In genomic region chr20:37343212-37343993, GRCh38 we compare ENCODE assay signal across 12 cellular contexts. TPM values are rescaled to one million over a fixed set of nuclear protein-coding genes. Genes with fewer than 3 reads are reported as not detected.
DNase-seq lines count a peak whose midpoint lies in the region; ATAC-seq, FAIRE-seq and TF ChIP-seq lines count a peak whose summit lies in the region.
"Had no signal": no experiment of that assay in that cellular context is flagged by ENCODE, and none has a peak within 500 bp of the region (broad histone marks: within the 10 kb centered on the region; RNA-seq: fewer than 3 reads in every experiment).

No MANE protein-coding gene starts in this region.

- no peak overlapping the region for H3K4me2 ChIP-seq in K562 (ENCODE audit: insufficient read depth, low read length)

- TF ChIP-seq RAD21 in K562 (CRISPR knock-in tag; conservative IDR thresholded peaks at IDR 0.05 in 1 of 2, IDR thresholded peaks at IDR 0.05 in 1 of 2), result no peak

- POLR2A ChIA-PET in K562 (lab: Yijun Ruan, JAX), result interaction anchor here (0.6 to 1.2 kb wide), 5 partner anchors 9 to 62 kb away, joined by 3 to 4 read pairs (median 3); no protein-coding TSS in a partner anchor

- no peak for ATAC-seq in K562
- ATAC-seq in stimulated activated effector memory CD8-positive, alpha-beta T cell treated with anti-CD3 and anti-CD28 coated beads, Interleukin-12 subunit alpha, Interleukin-12 subunit beta, amount 100 ng/mL, for 72 hours, result no peak

- intact Hi-C loops in K562 (cut with micrococcal nuclease), result no loop called here

- H3K27me3 ChIP-seq in K562 (ENCODE audit: control insufficient read depth in 2 of 2, insufficient read depth in 2 of 2, low read length in 2 of 2), result no peaks in the 10 kb centered on the region
- H3K27me3 ChIP-seq: SJSA1 had no signal

- no peaks in the 10 kb centered on the region for H3K79me2 ChIP-seq in K562 (ENCODE audit: control insufficient read depth, insufficient read depth, low read length)

- no peak overlapping the region for H3K27ac Mint-ChIP-seq in stimulated activated effector memory CD8-positive, alpha-beta T cell treated with anti-CD3 and anti-CD28 coated beads, Interleukin-12 subunit alpha, Interleukin-12 subunit beta, amount 100 ng/mL, for 72 hours

- CTCF ChIA-PET in K562 (lab: Yijun Ruan, JAX; ENCODE audit: low intra/inter-chr PET ratio), result no interaction called here

- peak overlapping the region in 1 of 2 experiments; percentile 65; a peak in 1 of 4 replicates for H3K9ac ChIP-seq in K562 (ENCODE audit: insufficient read depth in 1 of 2, low read depth in 2 of 2, low read length in 2 of 2)

- H3K4me1 ChIP-seq in K562 (replicated peaks in 1 of 2; ENCODE audit: control insufficient read depth in 2 of 2, insufficient read depth in 2 of 2, low read length in 2 of 2), result peaks cover 2 to 20% of the 10 kb centered on the region in 2 experiments; a peak in 3 of 5 replicates

- TF ChIP-seq CTCF in 22Rv1 (IDR thresholded peaks at IDR 0.05) (no peak), K562 (IDR thresholded peaks at IDR 0.05 in 2 of 3, conservative IDR thresholded peaks at IDR 0.05 in 1 of 3; ENCODE audit: insufficient read depth in 2 of 3, low read depth in 1 of 3, low read length in 3 of 3) (no peak)

- no peak for TF ChIP-seq EP300 in K562 (IDR thresholded peaks at IDR 0.05; ENCODE audit: low read length)

- peak; percentile 45 for FAIRE-seq in GM12891 (lab: Jason Lieb, UNC)
- peak; percentile 59 for FAIRE-seq in K562 (lab: Jason Lieb, UNC)
- FAIRE-seq: H54 had no signal

- no peaks in the 10 kb centered on the region for H3K9me1 ChIP-seq in K562 (ENCODE audit: control insufficient read depth, insufficient read depth, low read length)

- no peaks in the 10 kb centered on the region for H3K9me3 ChIP-seq in K562 (replicated peaks; ENCODE audit: control insufficient read depth, insufficient read depth, low read depth, low read length)
- H3K9me3 ChIP-seq: SJSA1 had no signal

- H3K27ac ChIP-seq in 22Rv1, result peak overlapping the region; percentile 89
- H3K27ac ChIP-seq in K562 (ENCODE audit: extremely low read depth, low read depth, low read length), result no peak overlapping the region
- H3K27ac ChIP-seq: SJSA1 had no signal

- no peaks in the 10 kb centered on the region for H3K36me3 ChIP-seq in K562 (ENCODE audit: control insufficient read depth, insufficient read depth, low read length)

- peaks cover 30% of the 10 kb centered on the region for H3K4me1 Mint-ChIP-seq in stimulated activated effector memory CD8-positive, alpha-beta T cell treated with anti-CD3 and anti-CD28 coated beads, Interleukin-12 subunit alpha, Interleukin-12 subunit beta, amount 100 ng/mL, for 72 hours

- H3K4me3 ChIP-seq in K562, result no peak overlapping the region
- H3K4me3 ChIP-seq: SJSA1 had no signal

- peak overlapping the region; percentile 59 for H2AFZ ChIP-seq in K562 (ENCODE audit: low read depth, low read length)

- H3K9me3 Mint-ChIP-seq in stimulated activated effector memory CD8-positive, alpha-beta T cell treated with anti-CD3 and anti-CD28 coated beads, Interleukin-12 subunit alpha, Interleukin-12 subunit beta, amount 100 ng/mL, for 72 hours, result no peaks in the 10 kb centered on the region

- DNase-seq in GM12891 (ENCODE audit: insufficient read length, low spot score) (no peak), K562 (ENCODE audit: extremely low read depth in 1 of 4, low spot score in 3 of 4) (no peak), mucosa of gallbladder (ENCODE audit: low spot score) (peak; percentile 85), ureter (ENCODE audit: low spot score) (no peak), AG08396 (ENCODE audit: low spot score) (no peak), DMS 273 treated with DMSO at 0.1 percent for 48 hours (lab: John Stamatoyannopoulos, UW) (no peak)
- no peak for DNase-seq in stimulated activated effector memory CD8-positive, alpha-beta T cell treated with anti-CD3 and anti-CD28 coated beads, Interleukin-12 subunit alpha, Interleukin-12 subunit beta, amount 100 ng/mL, for 72 hours (ENCODE audit: low spot score in 2 of 2)
- DNase-seq: activated CD8-positive, alpha-beta memory T cell treated with anti-CD3 and anti-CD28 coated beads for 24 hours; midbrain had no signal

- no TSS peak for BruUV-seq in K562 (replicated peaks; lab: Mats Ljungman, UMichigan)

- peaks cover 6% of the 10 kb centered on the region for H3K36me3 Mint-ChIP-seq in stimulated activated effector memory CD8-positive, alpha-beta T cell treated with anti-CD3 and anti-CD28 coated beads, Interleukin-12 subunit alpha, Interleukin-12 subunit beta, amount 100 ng/mL, for 72 hours

- no peak overlapping the region for H3K4me3 Mint-ChIP-seq in stimulated activated effector memory CD8-positive, alpha-beta T cell treated with anti-CD3 and anti-CD28 coated beads, Interleukin-12 subunit alpha, Interleukin-12 subunit beta, amount 100 ng/mL, for 72 hours

- in situ Hi-C loops in K562 (cut with MboI), result no loop called here

- no peaks in the 10 kb centered on the region for H4K20me1 ChIP-seq in K562 (replicated peaks; ENCODE audit: control insufficient read depth, insufficient read depth, low read length)

- TF ChIP-seq POLR2A in GM12891 (IDR thresholded peaks at IDR 0.05; ENCODE audit: low read depth, low read length) (no peak), K562 (conservative IDR thresholded peaks at IDR 0.05) (no peak)

- 39% methylated on average over 11 of the region's 12 CpGs for WGBS in K562 (ENCODE audit: insufficient coverage, low coverage, missing lambda C conversion rate)

TF ChIP-seq in GM12891, 5 proteins besides CTCF, POLR2A, EP300 and RAD21:
- no peak for TF ChIP-seq POU2F2 (IDR thresholded peaks at IDR 0.05; ENCODE audit: low read depth, low read length)
- no peak for TF ChIP-seq POLR2AphosphoS5 (IDR thresholded peaks at IDR 0.05; ENCODE audit: low read depth, low read length)
- TF ChIP-seq SPI1 (IDR thresholded peaks at IDR 0.05; ENCODE audit: low read depth, low read length), result no peak
- no peak for TF ChIP-seq PAX5 (IDR thresholded peaks at IDR 0.05; ENCODE audit: insufficient read depth, low read length, severe bottlenecking)
- TF ChIP-seq TAF1 (IDR thresholded peaks at IDR 0.05; ENCODE audit: low read depth, low read length), result no peak

TF ChIP-seq in K562, 482 proteins besides CTCF, POLR2A, EP300 and RAD21 (continues in another document):
- TF ChIP-seq KLF13 (tag; IDR thresholded peaks at IDR 0.05; ENCODE audit: borderline replicate concordance, low read depth) (no peak), HINFP (tag; conservative IDR thresholded peaks at IDR 0.05; ENCODE audit: low read depth) (no peak), ZNF75A (CRISPR knock-in tag; IDR thresholded peaks at IDR 0.05) (no peak), BHLHE40 (IDR thresholded peaks at IDR 0.05; ENCODE audit: low read length) (peak; percentile 71)

RNA-seq across cellular contexts. Expression of gene SRC, which starts 2.5 kb away (rescaled TPM):
- polyA plus RNA-seq in GM12891 (2012; ENCODE audit: low read depth, missing spikeins), result 24.6 TPM
- total RNA-seq in K562 (2011; cell fraction: chromatin; rRNA removed; ENCODE audit: low replicate concordance), result 23.1 and 61.0 TPM in 2 replicates
- 26.7 and 29.4 TPM in 2 replicates for total RNA-seq in K562 (2011; cell fraction: nucleolus; rRNA removed)
- total RNA-seq in K562 (2011; cell fraction: nucleoplasm; rRNA removed), result 20.5 and 28.9 TPM in 2 replicates
- total RNA-seq in K562 (2014; rRNA removed) (2.0 and 4.7 TPM in 2 replicates), K562 (2014; rRNA removed; fragmentation: Illumina TruSeq; extraction: Trizol) (1.4 and 1.9 TPM in 2 replicates), K562 (2015; rRNA removed; fragmentation: Illumina TruSeq; extraction: Trizol) (2.9 and 3.1 TPM in 2 replicates), K562 (2021) (7.0 and 7.7 TPM in 2 replicates), mucosa of gallbladder (210 TPM), ureter (166 TPM)
- polyA plus RNA-seq in K562 (2011; rRNA removed) (8.0 and 8.5 TPM in 2 replicates), K562 (2014; fragmentation: Illumina TruSeq; extraction: Trizol) (5.4 and 8.3 TPM in 2 replicates), K562 (2014; fragmentation: Nextera tagmentation; extraction: Ambion mirVana) (under 1 TPM; 0.06 to 0.14 TPM), K562 (2014; rRNA removed) (4.8 and 5.2 TPM in 2 replicates)
- 6.8 and 11.9 TPM in 2 replicates for polyA plus RNA-seq in K562 (2011; cell fraction: cytosol; rRNA removed)
- polyA plus RNA-seq in K562 (2011; cell fraction: nucleus; rRNA removed), result 45.7 and 78.2 TPM in 2 replicates
- 4.7 and 5.8 TPM in 2 replicates for polyA plus RNA-seq in K562 (2012)
- polyA minus RNA-seq in K562 (2011; rRNA and poly(A)+ RNA removed), result 5.2 and 16.3 TPM in 2 replicates
- polyA minus RNA-seq in K562 (2011; cell fraction: cytosol; rRNA and poly(A)+ RNA removed), result 4.0 and 10.0 TPM in 2 replicates
- 12.3 and 15.8 TPM in 2 replicates for polyA minus RNA-seq in K562 (2011; cell fraction: nucleus; rRNA and poly(A)+ RNA removed)

RNA-seq across cellular contexts. Expression of gene MANBAL, which starts 53.9 kb away (rescaled TPM):
- 17.5 TPM for polyA plus RNA-seq in GM12891 (2012; ENCODE audit: low read depth, missing spikeins)
- 19.6 and 33.3 TPM in 2 replicates for total RNA-seq in K562 (2011; cell fraction: chromatin; rRNA removed; ENCODE audit: low replicate concordance)
- 23.8 and 26.2 TPM in 2 replicates for total RNA-seq in K562 (2011; cell fraction: nucleolus; rRNA removed)
- total RNA-seq in K562 (2011; cell fraction: nucleoplasm; rRNA removed), result 29.3 and 40.0 TPM in 2 replicates
- total RNA-seq in K562 (2014; rRNA removed), result 9.2 and 15.5 TPM in 2 replicates
- total RNA-seq in K562 (2014; rRNA removed; fragmentation: Illumina TruSeq; extraction: Trizol), result 10.4 and 12.3 TPM in 2 replicates
- total RNA-seq in K562 (2015; rRNA removed; fragmentation: Illumina TruSeq; extraction: Trizol), result 14.1 and 16.3 TPM in 2 replicates
- 15.3 and 16.7 TPM in 2 replicates for total RNA-seq in K562 (2021)
- polyA plus RNA-seq in K562 (2011; rRNA removed), result 30.0 and 35.0 TPM in 2 replicates
- 55.8 and 75.0 TPM in 2 replicates for polyA plus RNA-seq in K562 (2011; cell fraction: cytosol; rRNA removed)
- 31.7 and 40.3 TPM in 2 replicates for polyA plus RNA-seq in K562 (2011; cell fraction: nucleus; rRNA removed)
- polyA plus RNA-seq in K562 (2012), result 20.9 and 26.2 TPM in 2 replicates
- 27.9 and 31.6 TPM in 2 replicates for polyA plus RNA-seq in K562 (2014; fragmentation: Illumina TruSeq; extraction: Trizol)
- polyA plus RNA-seq in K562 (2014; fragmentation: Nextera tagmentation; extraction: Ambion mirVana), result 10 to 100 TPM; 17.4 to 17.8 TPM
- polyA plus RNA-seq in K562 (2014; rRNA removed), result 24.8 and 25.3 TPM in 2 replicates
- 11.3 and 13.7 TPM in 2 replicates for polyA minus RNA-seq in K562 (2011; rRNA and poly(A)+ RNA removed)
- polyA minus RNA-seq in K562 (2011; cell fraction: cytosol; rRNA and poly(A)+ RNA removed), result 8.8 and 12.4 TPM in 2 replicates
- 4.8 and 6.2 TPM in 2 replicates for polyA minus RNA-seq in K562 (2011; cell fraction: nucleus; rRNA and poly(A)+ RNA removed)
- 51.6 TPM for total RNA-seq in mucosa of gallbladder
- total RNA-seq in ureter, result 73.9 TPM
